9 cellular contexts compared by ENCODE assay signal in the genomic region with DNA sequence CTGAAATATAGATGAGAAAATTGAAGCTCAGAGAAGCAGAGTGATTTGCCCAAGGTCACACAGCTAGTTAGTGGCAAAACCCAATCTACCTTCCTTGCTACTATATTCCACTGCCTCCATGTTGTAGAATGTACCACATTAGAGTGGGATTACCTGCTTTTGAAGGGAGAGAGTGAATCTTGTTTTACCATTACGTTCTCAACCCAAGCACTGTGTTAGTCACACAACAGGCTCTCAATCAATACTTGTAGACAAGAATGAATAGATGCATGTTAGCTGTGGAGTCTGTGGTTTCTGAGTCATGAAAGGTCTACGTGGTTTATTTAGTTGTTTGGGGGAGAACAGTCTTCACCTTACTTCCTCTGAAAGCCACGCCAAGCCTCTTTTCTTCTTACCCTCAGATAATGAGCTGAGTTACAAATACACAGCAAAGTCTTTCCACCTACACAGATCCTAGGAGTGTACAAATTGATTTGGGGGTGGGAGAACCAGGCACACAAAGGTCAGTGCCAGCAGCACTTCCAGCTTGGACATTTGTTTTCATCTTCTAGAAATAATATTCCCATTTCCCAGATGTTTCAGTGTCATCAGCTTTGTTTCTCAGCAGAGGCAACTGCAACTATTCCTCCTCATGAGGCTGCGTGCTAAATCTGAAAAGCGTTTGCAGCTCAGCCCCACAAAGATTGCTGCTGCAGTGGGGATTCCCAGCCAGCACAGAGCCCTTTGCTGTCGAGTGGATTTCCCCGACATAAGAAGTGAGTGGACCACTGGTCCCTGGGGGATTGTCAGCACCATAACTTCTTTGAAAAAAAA.
DNase-seq lines count a peak whose midpoint lies in the region; ATAC-seq and TF ChIP-seq lines count a peak whose summit lies in the region.
"Had no signal": no experiment of that assay in that cellular context is flagged by ENCODE, and none has a peak within 500 bp of the region (broad histone marks: within the 10 kb centered on the region; RNA-seq: fewer than 3 reads in every experiment).

No MANE protein-coding gene starts in this region.

- H3K27me3 ChIP-seq in fibroblast of lung (ENCODE audit: control insufficient read depth, insufficient read depth, low read length) = peaks cover 2% of the 10 kb centered on the region
- no peaks in the 10 kb centered on the region for H3K27me3 ChIP-seq in ovary

- no peaks in the 10 kb centered on the region for H4K20me1 ChIP-seq in fibroblast of lung (ENCODE audit: control insufficient read depth, extremely low read depth, insufficient read depth, low read length)

- no peak overlapping the region for H3K9ac ChIP-seq in fibroblast of lung (ENCODE audit: insufficient read depth, low read length)

- TF ChIP-seq EP300 in ovary (IDR thresholded peaks at IDR 0.05) = no peak

- H3K4me1 ChIP-seq in fibroblast of lung (ENCODE audit: control insufficient read depth, extremely low read depth, insufficient read depth, low read length) = no peaks in the 10 kb centered on the region
- H3K4me1 ChIP-seq in ovary (ENCODE audit: insufficient read depth) = no peaks in the 10 kb centered on the region

- ATAC-seq in HG03342 (IDR thresholded peaks at IDR 0.05; ENCODE audit: unreplicated experiment) = peak; percentile 76

- DNase-seq in NCI-H2107 treated with DMSO at 0.1 percent for 48 hours (lab: John Stamatoyannopoulos, UW; ENCODE audit: unreplicated experiment) = peak; percentile 5
- DNase-seq in NCI-H2107 (lab: John Stamatoyannopoulos, UW) = no peak
- peak; percentile 16 to 31 for DNase-seq in activated CD4-positive, alpha-beta T cell treated with anti-CD3 and anti-CD28 coated beads for 24 hours (ENCODE audit: low read depth in 2 of 2)
- DNase-seq in fibroblast of lung (ENCODE audit: low read depth in 2 of 2) = peak; percentile 37 to 96
- peak; percentile 60 for DNase-seq in stimulated activated naive CD4-positive, alpha-beta T cell treated with Interleukin-2 at 50 U/mL for 16 hours (lab: John Stamatoyannopoulos, UW)
- no peak for DNase-seq in ovary
- DNase-seq in SW 1271 (lab: John Stamatoyannopoulos, UW) = no peak

- TF ChIP-seq CTCF in fibroblast of lung (conservative IDR thresholded peaks at IDR 0.05 in 1 of 2, IDR thresholded peaks at IDR 0.05 in 1 of 2; ENCODE audit: low read depth in 1 of 2, low read length in 2 of 2) = no peak
- TF ChIP-seq CTCF in ovary (IDR thresholded peaks at IDR 0.05) = no peak

- H3K27ac ChIP-seq in fibroblast of lung (ENCODE audit: insufficient read depth, low read length) = no peak overlapping the region
- no peak overlapping the region for H3K27ac ChIP-seq in ovary
- H3K27ac ChIP-seq: 22Rv1 had no signal

- TF ChIP-seq POLR2A in ovary (IDR thresholded peaks at IDR 0.05) = no peak

- H2AFZ ChIP-seq in fibroblast of lung (ENCODE audit: low read length) = no peak overlapping the region

- no peak overlapping the region for H3K4me2 ChIP-seq in fibroblast of lung (ENCODE audit: extremely low read depth, insufficient read depth, low read length)

- H3K36me3 ChIP-seq in fibroblast of lung (ENCODE audit: control insufficient read depth, insufficient read depth, low read length) = no peaks in the 10 kb centered on the region
- no peaks in the 10 kb centered on the region for H3K36me3 ChIP-seq in ovary

- no peaks in the 10 kb centered on the region for H3K9me3 ChIP-seq in fibroblast of lung (ENCODE audit: control insufficient read depth, insufficient read depth, low read depth, low read length)
- no peaks in the 10 kb centered on the region for H3K9me3 ChIP-seq in ovary

- no peaks in the 10 kb centered on the region for H3K79me2 ChIP-seq in fibroblast of lung (ENCODE audit: control insufficient read depth, insufficient read depth, low read length)

- H3K4me3 ChIP-seq in fibroblast of lung (replicated peaks in 1 of 4; ENCODE audit: control extremely low read depth in 1 of 4, insufficient read depth in 1 of 4, low read depth in 3 of 4, low read length in 4 of 4) = no peak overlapping the region
- H3K4me3 ChIP-seq in ovary = no peak overlapping the region

- 76 to 83% (median 78%) methylated on average over 7 of the region's 7 CpGs for WGBS in ovary, 3 donors

- intact Hi-C loops in ovary (cut with DNase I) = no loop called here

Comparison
In these comparisons a context has a peak if more than half of its experiments do, and no peak if none do; other contexts are left out.
1. DNase-seq: peak in NCI-H2107 treated with DMSO at 0.1 percent for 48 hours (single experiment), activated CD4-positive, alpha-beta T cell treated with anti-CD3 and anti-CD28 coated beads for 24 hours (2 of 2), fibroblast of lung (2 of 2) and stimulated activated naive CD4-positive, alpha-beta T cell treated with Interleukin-2 at 50 U/mL for 16 hours (single experiment); none in NCI-H2107 (single experiment), ovary (0 of 5) and SW 1271 (0 of 2).